1 cellular context compared by ENCODE assay signal in genomic region chr6:152201134-152201533, GRCh38.
TF ChIP-seq lines count a peak whose summit lies in the region.

No MANE protein-coding gene starts in this region.

TF ChIP-seq in GM23338, 12 proteins besides CTCF, POLR2A, EP300 and RAD21 (continued from another document):
- TF ChIP-seq POLR2AphosphoS5 (IDR thresholded peaks at IDR 0.05; ENCODE audit: low read depth) (no peak), ZNF331 (CRISPR knock-in tag; IDR thresholded peaks at IDR 0.05; ENCODE audit: low read depth) (no peak), ETS1 (IDR thresholded peaks at IDR 0.05) (no peak), STAT1 (IDR thresholded peaks at IDR 0.05; ENCODE audit: unreplicated experiment) (no peak), ZNF114 (CRISPR knock-in tag; IDR thresholded peaks at IDR 0.05) (no peak), JUNB (IDR thresholded peaks at IDR 0.05; ENCODE audit: unreplicated experiment) (no peak), CREB1 (CRISPR knock-in tag; IDR thresholded peaks at IDR 0.05; ENCODE audit: low read depth) (no peak), EZH2phosphoT487 (IDR thresholded peaks at IDR 0.05; ENCODE audit: unreplicated experiment) (no peak)
